In genomic region chr5:76723266-76723665, GRCh38 we compare ENCODE assay signal across 25 cellular contexts.
"Had no signal": no experiment of that assay in that cellular context is flagged by ENCODE, and none has a peak within 500 bp of the region (broad histone marks: within the 10 kb centered on the region; RNA-seq: fewer than 3 reads in every experiment).

No MANE protein-coding gene starts in this region.

- H3K4me1 ChIP-seq: colonic mucosa had no signal

- H3K36me3 Mint-ChIP-seq: activated naive CD4-positive, alpha-beta T cell treated with anti-CD3 and anti-CD28 coated beads, Interleukin-2, amount 50 U/mL, for 24 hours had no signal

- H3K27ac ChIP-seq: colonic mucosa, dorsolateral prefrontal cortex, heart left ventricle, upper lobe of left lung had no signal

- H3K27ac Mint-ChIP-seq: activated CD8-positive, alpha-beta T cell treated with anti-CD3 and anti-CD28 coated beads, Interleukin-2, amount 10 ng/mL, durations not matched to agents 7 days and 5 days; activated naive CD4-positive, alpha-beta T cell treated with anti-CD3 and anti-CD28 coated beads, Interleukin-2, amount 50 U/mL, for 24 hours; activated T-helper 1 cell treated with anti-CD3 and anti-CD28 coated beads, Interleukin-12 subunit alpha, Interleukin-12 subunit beta, Interleukin-2, Interleukin-4 antibody, amounts not matched to agents 30 ng/mL and 10 ng/mL and 1 ng/mL, durations not matched to agents 14 hours and 24 hours and 36 hours; T-helper 2 cell treated with Interferon-gamma antibody and Interleukin-4, amounts not matched to agents 5 μg/mL and 100 μg/mL, for 36 hours had no signal

- H3K9me3 ChIP-seq: colonic mucosa, mucosa of descending colon, upper lobe of left lung had no signal

- H3K9me3 Mint-ChIP-seq: activated naive CD4-positive, alpha-beta T cell treated with anti-CD3 and anti-CD28 coated beads, Interleukin-2, amount 50 U/mL, for 24 hours had no signal

- H3K4me3 Mint-ChIP-seq: activated CD8-positive, alpha-beta T cell treated with anti-CD3 and anti-CD28 coated beads, Interleukin-2, amount 10 ng/mL, durations not matched to agents 7 days and 5 days; activated naive CD4-positive, alpha-beta T cell treated with anti-CD3 and anti-CD28 coated beads, Interleukin-2, amount 50 U/mL, for 24 hours; activated T-helper 1 cell treated with anti-CD3 and anti-CD28 coated beads, Interleukin-12 subunit alpha, Interleukin-12 subunit beta, Interleukin-2, Interleukin-4 antibody, amounts not matched to agents 30 ng/mL and 10 ng/mL and 1 ng/mL, durations not matched to agents 14 hours and 24 hours and 36 hours; neural crest cell; T-helper 2 cell treated with Interferon-gamma antibody and Interleukin-4, amounts not matched to agents 5 μg/mL and 100 μg/mL, for 36 hours had no signal

- H3K4me1 Mint-ChIP-seq: activated naive CD4-positive, alpha-beta T cell treated with anti-CD3 and anti-CD28 coated beads, Interleukin-2, amount 50 U/mL, for 24 hours had no signal

- FAIRE-seq: keratinocyte, small intestine had no signal

- H3K27me3 ChIP-seq: colonic mucosa, heart left ventricle, upper lobe of left lung had no signal

- H3K27me3 Mint-ChIP-seq: brain had no signal

- H3K36me3 ChIP-seq: colonic mucosa, heart left ventricle, upper lobe of left lung had no signal

- ATAC-seq: activated CD8-positive, alpha-beta T cell treated with anti-CD3 and anti-CD28 coated beads, Interleukin-2, amount 10 ng/mL, durations not matched to agents 7 days and 5 days; heart left ventricle; left colon; mucosa of descending colon; sciatic nerve had no signal

- H3K4me3 ChIP-seq: colonic mucosa, dorsolateral prefrontal cortex, heart left ventricle, mucosa of descending colon, upper lobe of left lung had no signal

- DNase-seq: activated CD4-positive, alpha-beta T cell treated with anti-CD3 and anti-CD28 coated beads for 1 hour; activated CD4-positive, alpha-beta T cell treated with anti-CD3 and anti-CD28 coated beads, Interleukin-2, amount 50 U/mL, for 1 hour; activated CD8-positive, alpha-beta T cell treated with anti-CD3 and anti-CD28 coated beads, Interleukin-2, amount 10 ng/mL, durations not matched to agents 7 days and 5 days; activated gamma-delta T cell; anterior cingulate cortex; central memory CD4-positive, alpha-beta T cell; colonic mucosa; dorsolateral prefrontal cortex; heart left ventricle; left colon; mesenchymal stem cell; mucosa of descending colon; occipital lobe; posterior cingulate gyrus; small intestine; stimulated activated CD4-positive, alpha-beta T cell treated with anti-CD3 and anti-CD28 coated beads, Interleukin-4, amount 100 ng/mL, for 1 hour; stimulated activated naive CD4-positive, alpha-beta T cell treated with Interleukin-2 at 50 U/mL for 16 hours; upper lobe of left lung had no signal
